ENCODE assay signal across 27 cellular contexts in the genomic region with DNA sequence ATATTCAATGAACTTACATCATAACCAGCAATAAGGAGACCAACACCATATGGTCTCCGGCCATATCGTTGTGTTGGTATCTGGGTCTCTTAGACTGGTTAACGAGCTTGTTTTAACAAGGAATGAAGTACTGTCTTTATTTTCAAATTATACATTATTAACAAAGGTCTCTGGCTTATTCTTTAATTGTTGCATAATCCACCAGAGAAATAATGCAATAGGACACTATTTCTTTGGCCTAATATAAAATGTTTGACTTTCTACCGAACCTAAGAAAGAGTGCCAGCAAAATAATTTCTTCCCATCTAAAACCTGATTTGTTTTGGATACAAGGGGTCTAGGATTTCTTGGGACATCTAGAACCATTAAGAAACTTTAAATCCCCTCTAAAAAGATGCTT.
"Had no signal": no experiment of that assay in that cellular context is flagged by ENCODE, and none has a peak within 500 bp of the region (broad histone marks: within the 10 kb centered on the region; RNA-seq: fewer than 3 reads in every experiment).

No MANE protein-coding gene starts in this region.

- FAIRE-seq: urothelium cell line had no signal

- H3K4me3 ChIP-seq: stomach, suprapubic skin, testis, thoracic aorta, thyroid gland, tibial artery, tibial nerve, transverse colon, upper lobe of left lung, upper lobe of right lung, uterus, vagina had no signal

- DNase-seq: stimulated activated CD4-positive, alpha-beta T cell treated with anti-CD3 and anti-CD28 coated beads, Interleukin-2, amount 100 ng/mL, for 48 hours; stimulated activated CD4-positive, alpha-beta T cell treated with anti-CD3 and anti-CD28 coated beads, Interleukin-4, amount 100 ng/mL, for 1 hour; stimulated activated CD4-positive, alpha-beta T cell treated with anti-CD3 and anti-CD28 coated beads, Interleukin-4, amount 100 ng/mL, for 24 hours; stimulated activated CD4-positive, alpha-beta T cell treated with anti-CD3 and anti-CD28 coated beads, Interleukin-4, amount 100 ng/mL, for 4 hours; stimulated activated CD8-positive, alpha-beta memory T cell treated with anti-CD3 and anti-CD28 coated beads, Interleukin-4, amount 100 ng/mL, for 48 hours; stimulated activated naive B cell treated with anti-CD40 and anti-IgM and Interleukin-4, amounts not matched to agents 10 μg/mL and 1 μg/mL and 100 μg/mL, for 72 hours; stimulated activated naive CD4-positive, alpha-beta T cell; stimulated activated naive CD4-positive, alpha-beta T cell treated with Interleukin-2 at 50 U/mL for 16 hours; stimulated activated naive CD8-positive, alpha-beta T cell treated with anti-CD3 and anti-CD28 coated beads, Interleukin-15, amount 100 ng/mL, for 72 hours; stimulated activated naive CD8-positive, alpha-beta T cell treated with anti-CD3 and anti-CD28 coated beads, Interleukin-15, Interleukin-2, amounts not matched to agents 100 U/mL and 50 U/mL, for 24 hours; stomach; substantia nigra; testis; thyroid gland; tibial artery; transverse colon; trophoblast cell; upper lobe of left lung; upper lobe of right lung; uterus had no signal

- H3K36me3 ChIP-seq: uterus had no signal

- H3K27me3 ChIP-seq: stomach, suprapubic skin, testis, thyroid gland, tibial artery, tibial nerve, transverse colon, upper lobe of left lung, upper lobe of right lung, uterus, vagina had no signal

- ATAC-seq: stimulated activated effector memory CD8-positive, alpha-beta T cell treated with anti-CD3 and anti-CD28 coated beads, Interleukin-12 subunit alpha, Interleukin-12 subunit beta, amount 100 ng/mL, for 72 hours; stimulated activated memory B cell treated with anti-CD40 and anti-IgM and Interleukin-4, amounts not matched to agents 10 μg/mL and 1 μg/mL and 100 μg/mL, for 72 hours; stimulated activated naive B cell treated with anti-CD40 and anti-IgM and Interleukin-4, amounts not matched to agents 10 μg/mL and 1 μg/mL and 100 μg/mL, for 72 hours; stimulated activated naive CD8-positive, alpha-beta T cell treated with anti-CD3 and anti-CD28 coated beads, Interleukin-15, amount 100 ng/mL, for 72 hours; stimulated activated naive CD8-positive, alpha-beta T cell treated with anti-CD3 and anti-CD28 coated beads, Interleukin-15, Interleukin-2, amounts not matched to agents 100 U/mL and 50 U/mL, for 24 hours; upper lobe of right lung had no signal

- H3K9me3 ChIP-seq: stomach, suprapubic skin, testis, thoracic aorta, thyroid gland, tibial artery, tibial nerve, transverse colon, upper lobe of left lung, upper lobe of right lung, uterus, vagina had no signal

- H3K27ac ChIP-seq: stomach, suprapubic skin, testis, thoracic aorta, thyroid gland, tibial artery, tibial nerve, transverse colon, upper lobe of left lung, upper lobe of right lung, uterus, vagina had no signal
